Comparison of ENCODE assay signal across 9 cellular contexts in genomic region chr16:84729716-84730320, GRCh38. TPM values are rescaled to one million over a fixed set of nuclear protein-coding genes. Genes with fewer than 3 reads are reported as not detected.
DNase-seq lines count a peak whose midpoint lies in the region; ATAC-seq and TF ChIP-seq lines count a peak whose summit lies in the region.
"Had no signal": no experiment of that assay in that cellular context is flagged by ENCODE, and none has a peak within 500 bp of the region (broad histone marks: within the 10 kb centered on the region; RNA-seq: fewer than 3 reads in every experiment).

No MANE protein-coding gene starts in this region.

- no peaks in the 10 kb centered on the region for H3K9me2 ChIP-seq in Karpas-422 (replicated peaks; ENCODE audit: insufficient read depth, low read length)

- no peak for TF ChIP-seq CTCF in progenitor cell of endocrine pancreas (IDR thresholded peaks at IDR 0.05; ENCODE audit: unreplicated experiment)

- DNase-seq in DMS79 (lab: John Stamatoyannopoulos, UW), result peak; percentile 28
- DNase-seq in Karpas-422, result no peak
- DNase-seq in progenitor cell of endocrine pancreas (ENCODE audit: low spot score, unreplicated experiment), result no peak
- DNase-seq in NOMO-1 (lab: John Stamatoyannopoulos, UW; ENCODE audit: unreplicated experiment in 2 of 2), result no peak
- no peak for DNase-seq in AG20443 (ENCODE audit: low spot score)
- no peak for DNase-seq in NCI-H2196 treated with DMSO at 0.1 percent for 48 hours (lab: John Stamatoyannopoulos, UW; ENCODE audit: unreplicated experiment)
- DNase-seq: NCI-H1092 had no signal

- no peaks in the 10 kb centered on the region for H3K27me3 ChIP-seq in Karpas-422 (ENCODE audit: low read length)
- H3K27me3 ChIP-seq in endocrine pancreas (ENCODE audit: control insufficient read depth, insufficient read depth, low read length), result no peaks in the 10 kb centered on the region

- no peak overlapping the region for H3K4me3 Mint-ChIP-seq in progenitor cell of endocrine pancreas (ENCODE audit: low read depth)

- peaks cover 15% of the 10 kb centered on the region; the same call in 1 of the 2 replicates for H3K36me3 ChIP-seq in Karpas-422 (ENCODE audit: insufficient read depth, low read length)
- no peaks in the 10 kb centered on the region for H3K36me3 ChIP-seq in endocrine pancreas (ENCODE audit: control insufficient read depth, insufficient read depth, low read length)

- H3K4me3 ChIP-seq in Karpas-422 (ENCODE audit: low read length) (peak overlapping the region; percentile 57), endocrine pancreas (ENCODE audit: control insufficient read depth, insufficient read depth, low read length) (peak overlapping the region; percentile 3)

- H3K79me2 ChIP-seq in Karpas-422 (ENCODE audit: low read length), result peaks cover 100% of the 10 kb centered on the region

- peak overlapping the region; percentile 92 for H3K27ac Mint-ChIP-seq in progenitor cell of endocrine pancreas

- H3K4me2 ChIP-seq in Karpas-422 (ENCODE audit: low read depth, low read length, poor library complexity, severe bottlenecking), result peak overlapping the region; percentile 81

- H3K9me3 ChIP-seq in Karpas-422 (ENCODE audit: low read length) (no peaks in the 10 kb centered on the region), endocrine pancreas (ENCODE audit: control insufficient read depth, low read length) (no peaks in the 10 kb centered on the region)

- peaks cover 19% of the 10 kb centered on the region; the same call in 1 of the 2 replicates for H4K20me1 ChIP-seq in Karpas-422 (ENCODE audit: insufficient read depth, low read depth, low read length)

- H2AFZ ChIP-seq in Karpas-422 (ENCODE audit: low read length), result no peak overlapping the region

- peaks cover 43% of the 10 kb centered on the region for H3K4me1 Mint-ChIP-seq in progenitor cell of endocrine pancreas (ENCODE audit: low read depth)

- no peak for ATAC-seq in GM19455 (IDR thresholded peaks at IDR 0.05; ENCODE audit: unreplicated experiment)

- H3K4me1 ChIP-seq in Karpas-422 (ENCODE audit: low read length) (peaks cover 68% of the 10 kb centered on the region), endocrine pancreas (ENCODE audit: control insufficient read depth, insufficient read depth, low read length) (peaks cover 34% of the 10 kb centered on the region)

- H3K36me3 Mint-ChIP-seq in progenitor cell of endocrine pancreas (ENCODE audit: insufficient read depth), result no peaks in the 10 kb centered on the region

- H3K9ac ChIP-seq in Karpas-422 (ENCODE audit: low read length) (peak overlapping the region; percentile 54), endocrine pancreas (ENCODE audit: control insufficient read depth, insufficient read depth, low read length) (no peak overlapping the region)

- H3K27me3 Mint-ChIP-seq in progenitor cell of endocrine pancreas, result no peaks in the 10 kb centered on the region

- peak overlapping the region; percentile 92 for H3K27ac ChIP-seq in Karpas-422 (ENCODE audit: low read length)

- H3K9me3 Mint-ChIP-seq in progenitor cell of endocrine pancreas (ENCODE audit: low read depth), result no peaks in the 10 kb centered on the region

RNA-seq across cellular contexts. Expression of gene USP10, which starts 30.0 kb away (rescaled TPM):
- total RNA-seq in Karpas-422 (2014; rRNA removed; shearing (Covaris generic); ENCODE audit: low replicate concordance), result 56.0 and 79.9 TPM in 2 replicates
- 124 and 139 TPM in 2 replicates for total RNA-seq in progenitor cell of endocrine pancreas
